Comparison of ENCODE assay signal across 8 cellular contexts in the genomic region with DNA sequence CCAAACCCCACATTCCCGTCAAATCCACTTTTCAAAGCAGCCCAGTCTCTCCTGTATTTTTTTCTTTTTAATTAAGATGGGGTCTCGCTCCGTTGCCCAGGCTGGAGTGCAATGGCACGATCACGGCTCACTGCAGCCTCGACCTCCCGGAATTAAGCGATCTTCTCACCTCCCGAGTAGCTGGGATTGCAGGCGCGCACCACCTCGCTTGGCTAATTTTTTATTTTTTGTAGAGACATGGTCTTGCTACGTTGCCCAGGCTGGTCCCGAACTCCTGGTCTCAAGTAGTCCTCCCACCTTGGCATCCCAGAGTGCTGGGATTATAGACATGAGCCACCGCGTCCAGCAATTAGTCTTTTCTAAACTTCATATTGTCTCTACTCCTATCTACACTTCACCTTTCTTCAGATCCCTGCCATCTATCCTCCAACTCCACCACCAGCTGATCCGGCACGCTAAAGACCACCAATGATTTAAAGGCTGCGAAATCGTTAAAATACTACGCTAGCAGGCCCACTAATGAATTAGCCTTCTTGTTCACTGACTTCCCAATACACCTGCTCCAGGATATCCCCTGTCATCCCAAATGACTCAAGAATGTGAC. TPM values are rescaled to one million over a fixed set of nuclear protein-coding genes. Genes with fewer than 3 reads are reported as not detected.
A peak's percentile ranks its signal among the peaks of the same experiment; 100 is the strongest.
DNase-seq lines count a peak whose midpoint lies in the region; ATAC-seq and TF ChIP-seq lines count a peak whose summit lies in the region.

No MANE protein-coding gene starts in this region.

- peaks cover 20% of the 10 kb centered on the region for H4K20me1 ChIP-seq in smooth muscle cell (ENCODE audit: low read depth)

- H3K9me3 ChIP-seq in HEK293 (ENCODE audit: control insufficient read depth, insufficient read depth, low read depth, low read length) (no peaks in the 10 kb centered on the region), iPS DF 6.9 (ENCODE audit: control insufficient read depth, insufficient read depth, low read length) (no peaks in the 10 kb centered on the region), smooth muscle cell (replicated peaks; ENCODE audit: low read depth) (no peaks in the 10 kb centered on the region)

- no peaks in the 10 kb centered on the region for H3K27me3 Mint-ChIP-seq in activated T-helper 17 cell treated with anti-CD3 and anti-CD28 coated beads, Interleukin-2, amount 50 U/mL, for 72 hours

- CTCF ChIA-PET in HEK293 (lab: Yijun Ruan, JAX): no interaction called here

- H3F3A ChIP-seq in smooth muscle cell (ENCODE audit: low read depth): no peaks in the 10 kb centered on the region

- DNase-seq in iPS DF 6.9 (ENCODE audit: low read depth, low spot score) (no peak), smooth muscle cell (lab: John Stamatoyannopoulos, UW; ENCODE audit: unreplicated experiment) (no peak), islet precursor cell (no peak), dedifferentiated amniotic fluid mesenchymal stem cell (ENCODE audit: extremely low spot score) (no peak), middle frontal gyrus (ENCODE audit: extremely low spot score, low spot score) (no peak)
- DNase-seq in effector CD4-positive, alpha-beta T cell: no peak

- H3K27me3 ChIP-seq in iPS DF 6.9 (ENCODE audit: control insufficient read depth, insufficient read depth, low read length): no peaks in the 10 kb centered on the region
- H3K27me3 ChIP-seq in smooth muscle cell (ENCODE audit: low read depth): no peaks in the 10 kb centered on the region

- H3K4me3 Mint-ChIP-seq in activated T-helper 17 cell treated with anti-CD3 and anti-CD28 coated beads, Interleukin-2, amount 50 U/mL, for 72 hours: peak overlapping the region; percentile 94

- peak overlapping the region; percentile 96 for H3K9ac ChIP-seq in smooth muscle cell (ENCODE audit: low read depth)

- peaks cover 27% of the 10 kb centered on the region for H3K4me1 Mint-ChIP-seq in activated T-helper 17 cell treated with anti-CD3 and anti-CD28 coated beads, Interleukin-2, amount 50 U/mL, for 72 hours

- POLR2A ChIA-PET in HEK293 (lab: Yijun Ruan, JAX): interaction anchor here (1.4 kb wide), 1 partner anchor 57 kb away, joined by 5 read pairs; a partner anchor contains a TSS

- H3K9me3 Mint-ChIP-seq in activated T-helper 17 cell treated with anti-CD3 and anti-CD28 coated beads, Interleukin-2, amount 50 U/mL, for 72 hours: no peaks in the 10 kb centered on the region

- peaks cover 5% of the 10 kb centered on the region; the same call in 1 of the 2 replicates for H3K4me1 ChIP-seq in HEK293 (ENCODE audit: control insufficient read depth, insufficient read depth, low read length)
- H3K4me1 ChIP-seq in iPS DF 6.9 (ENCODE audit: control insufficient read depth, insufficient read depth, low read length): no peaks in the 10 kb centered on the region
- H3K4me1 ChIP-seq in smooth muscle cell (ENCODE audit: low read depth): no peaks in the 10 kb centered on the region

- H3K36me3 ChIP-seq in HEK293 (ENCODE audit: control insufficient read depth in 2 of 2, insufficient read depth in 1 of 2, low read length in 2 of 2) (peaks cover 14 to 52% of the 10 kb centered on the region in 2 experiments), iPS DF 6.9 (ENCODE audit: control insufficient read depth, insufficient read depth, low read length) (no peaks in the 10 kb centered on the region), smooth muscle cell (ENCODE audit: low read depth) (peaks cover 5% of the 10 kb centered on the region)

- H3K79me2 ChIP-seq in smooth muscle cell (ENCODE audit: low read depth): peaks cover 33% of the 10 kb centered on the region

- H3K27ac Mint-ChIP-seq in activated T-helper 17 cell treated with anti-CD3 and anti-CD28 coated beads, Interleukin-2, amount 50 U/mL, for 72 hours: peak overlapping the region; percentile 93

- WGBS in iPS DF 6.9 (ENCODE audit: insufficient coverage, insufficient read length): no CpG with 5 or more reads among the region's 21 CpGs
- WGBS in smooth muscle cell (ENCODE audit: low lambda C conversion rate): 73% methylated on average over 21 of the region's 21 CpGs

- no peak for TF ChIP-seq CTCF in HEK293 (tag by site-specific recombination; IDR thresholded peaks at IDR 0.05)
- no peak for TF ChIP-seq CTCF in smooth muscle cell (IDR thresholded peaks at IDR 0.05; ENCODE audit: borderline replicate concordance, insufficient read depth, poor library complexity, severe bottlenecking)

- no peak for ATAC-seq in activated T-helper 17 cell treated with anti-CD3 and anti-CD28 coated beads, Interleukin-2, amount 50 U/mL, for 72 hours (replicated peaks)

- H3K4me2 ChIP-seq in smooth muscle cell: peak overlapping the region; percentile 90

- H2AFZ ChIP-seq in smooth muscle cell (ENCODE audit: low read depth): peak overlapping the region; percentile 99

- peak overlapping the region; percentile 71; the same call in 1 of the 2 replicates for H3K27ac ChIP-seq in HEK293 (ENCODE audit: extremely low read depth, low read depth, low read length)
- no peak overlapping the region for H3K27ac ChIP-seq in iPS DF 6.9 (ENCODE audit: low read length)
- peak overlapping the region; percentile 76 for H3K27ac ChIP-seq in smooth muscle cell (ENCODE audit: low read depth)

- H3K4me3 ChIP-seq in HEK293 (ENCODE audit: low read depth, low read length) (peak overlapping the region; percentile 59), iPS DF 6.9 (ENCODE audit: low read length) (peak overlapping the region; percentile 51; the same call in 1 of the 2 replicates), smooth muscle cell (peak overlapping the region; percentile 100)

- H3K36me3 Mint-ChIP-seq in activated T-helper 17 cell treated with anti-CD3 and anti-CD28 coated beads, Interleukin-2, amount 50 U/mL, for 72 hours (ENCODE audit: low read depth): peaks cover 72% of the 10 kb centered on the region

TF ChIP-seq in HEK293, 187 proteins besides CTCF, POLR2A, EP300 and RAD21 (continues in another document):
- TF ChIP-seq GLI2 (tag by site-specific recombination; IDR thresholded peaks at IDR 0.05; ENCODE audit: borderline replicate concordance, low read depth): no peak
- TF ChIP-seq ZBTB17 (tag by site-specific recombination; IDR thresholded peaks at IDR 0.05): 0 out of 2 replicates have a peak, but pooled peaks have one; percentile 31
- TF ChIP-seq, protein P1, sequence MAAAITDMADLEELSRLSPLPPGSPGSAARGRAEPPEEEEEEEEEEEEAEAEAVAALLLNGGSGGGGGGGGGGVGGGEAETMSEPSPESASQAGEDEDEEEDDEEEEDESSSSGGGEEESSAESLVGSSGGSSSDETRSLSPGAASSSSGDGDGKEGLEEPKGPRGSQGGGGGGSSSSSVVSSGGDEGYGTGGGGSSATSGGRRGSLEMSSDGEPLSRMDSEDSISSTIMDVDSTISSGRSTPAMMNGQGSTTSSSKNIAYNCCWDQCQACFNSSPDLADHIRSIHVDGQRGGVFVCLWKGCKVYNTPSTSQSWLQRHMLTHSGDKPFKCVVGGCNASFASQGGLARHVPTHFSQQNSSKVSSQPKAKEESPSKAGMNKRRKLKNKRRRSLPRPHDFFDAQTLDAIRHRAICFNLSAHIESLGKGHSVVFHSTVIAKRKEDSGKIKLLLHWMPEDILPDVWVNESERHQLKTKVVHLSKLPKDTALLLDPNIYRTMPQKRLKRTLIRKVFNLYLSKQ (tag by site-specific recombination; IDR thresholded peaks at IDR 0.05; ENCODE audit: borderline replicate concordance): no peak
- TF ChIP-seq, protein P2, sequence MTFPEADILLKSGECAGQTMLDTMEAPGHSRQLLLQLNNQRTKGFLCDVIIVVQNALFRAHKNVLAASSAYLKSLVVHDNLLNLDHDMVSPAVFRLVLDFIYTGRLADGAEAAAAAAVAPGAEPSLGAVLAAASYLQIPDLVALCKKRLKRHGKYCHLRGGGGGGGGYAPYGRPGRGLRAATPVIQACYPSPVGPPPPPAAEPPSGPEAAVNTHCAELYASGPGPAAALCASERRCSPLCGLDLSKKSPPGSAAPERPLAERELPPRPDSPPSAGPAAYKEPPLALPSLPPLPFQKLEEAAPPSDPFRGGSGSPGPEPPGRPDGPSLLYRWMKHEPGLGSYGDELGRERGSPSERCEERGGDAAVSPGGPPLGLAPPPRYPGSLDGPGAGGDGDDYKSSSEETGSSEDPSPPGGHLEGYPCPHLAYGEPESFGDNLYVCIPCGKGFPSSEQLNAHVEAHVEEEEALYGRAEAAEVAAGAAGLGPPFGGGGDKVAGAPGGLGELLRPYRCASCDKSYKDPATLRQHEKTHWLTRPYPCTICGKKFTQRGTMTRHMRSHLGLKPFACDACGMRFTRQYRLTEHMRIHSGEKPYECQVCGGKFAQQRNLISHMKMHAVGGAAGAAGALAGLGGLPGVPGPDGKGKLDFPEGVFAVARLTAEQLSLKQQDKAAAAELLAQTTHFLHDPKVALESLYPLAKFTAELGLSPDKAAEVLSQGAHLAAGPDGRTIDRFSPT (tag by site-specific recombination; IDR thresholded peaks at IDR 0.05): no peak
- peak; percentile 100 for TF ChIP-seq ZNF121 (tag by site-specific recombination; IDR thresholded peaks at IDR 0.05)
- TF ChIP-seq ZNF324 (tag by site-specific recombination; IDR thresholded peaks at IDR 0.05): peak; percentile 36; the same call in 1 of the 2 replicates
- no peak for TF ChIP-seq HOXA7 (CRISPR knock-in tag; IDR thresholded peaks at IDR 0.05; ENCODE audit: borderline replicate concordance)
- TF ChIP-seq ZNF600 (tag by site-specific recombination; IDR thresholded peaks at IDR 0.05): 0 out of 2 replicates have a peak, but pooled peaks have one; percentile 24
- no peak for TF ChIP-seq SCRT2 (tag by site-specific recombination; IDR thresholded peaks at IDR 0.05)

RNA-seq across cellular contexts. Expression of a gene that starts 0.5 kb away (rescaled TPM):
- 10 to 100 TPM; 17.4 to 32.2 TPM for total RNA-seq in activated T-helper 17 cell treated with anti-CD3 and anti-CD28 coated beads, Interleukin-2, amount 50 U/mL, for 72 hours
- 22.0 and 27.7 TPM in 2 replicates for total RNA-seq in smooth muscle cell
- 10.9 and 11.5 TPM in 2 replicates for polyA plus RNA-seq in smooth muscle cell

RNA-seq across cellular contexts. Expression of a gene that starts 37.5 kb away (rescaled TPM):
- total RNA-seq in activated T-helper 17 cell treated with anti-CD3 and anti-CD28 coated beads, Interleukin-2, amount 50 U/mL, for 72 hours: 10 to 100 TPM; 34.0 to 46.9 TPM
- 12.1 and 19.9 TPM in 2 replicates for total RNA-seq in smooth muscle cell
- 8.6 and 12.7 TPM in 2 replicates for polyA plus RNA-seq in smooth muscle cell

RNA-seq across cellular contexts. Expression of a gene that starts 44.1 kb away (rescaled TPM):
- total RNA-seq in activated T-helper 17 cell treated with anti-CD3 and anti-CD28 coated beads, Interleukin-2, amount 50 U/mL, for 72 hours: 10 to 100 TPM; 12.1 to 19.1 TPM
- 21.0 and 21.6 TPM in 2 replicates for total RNA-seq in smooth muscle cell
- 22.1 and 32.2 TPM in 2 replicates for polyA plus RNA-seq in smooth muscle cell

RNA-seq across cellular contexts. Expression of a gene that starts 56.6 kb away (rescaled TPM):
- 10 to 100 TPM; 54.1 to 59.3 TPM for total RNA-seq in activated T-helper 17 cell treated with anti-CD3 and anti-CD28 coated beads, Interleukin-2, amount 50 U/mL, for 72 hours
- total RNA-seq in smooth muscle cell: 67.2 and 82.1 TPM in 2 replicates
- polyA plus RNA-seq in smooth muscle cell: 62.0 and 93.2 TPM in 2 replicates
